ENCODE assay signal across 14 cellular contexts in genomic region chr4:88333741-88334405, GRCh38. TPM values are rescaled to one million over a fixed set of nuclear protein-coding genes. Genes with fewer than 3 reads are reported as not detected.
DNase-seq lines count a peak whose midpoint lies in the region; TF ChIP-seq lines count a peak whose summit lies in the region.
"Had no signal": no experiment of that assay in that cellular context is flagged by ENCODE, and none has a peak within 500 bp of the region (broad histone marks: within the 10 kb centered on the region; RNA-seq: fewer than 3 reads in every experiment).

No MANE protein-coding gene starts in this region.

- H3K9me3 ChIP-seq in neural progenitor cell (ENCODE audit: low read depth), result no peaks in the 10 kb centered on the region

- H3K79me2 ChIP-seq in neural progenitor cell (ENCODE audit: low read depth), result no peaks in the 10 kb centered on the region

- H3K36me3 ChIP-seq in neural progenitor cell, result no peaks in the 10 kb centered on the region

- H3K4me3 Mint-ChIP-seq in neural progenitor cell, result peak overlapping the region; percentile 1
- H3K4me3 Mint-ChIP-seq: activated B cell treated with CpG ODN at 0.5 μM for 24 hours; stimulated activated naive CD8-positive, alpha-beta T cell treated with anti-CD3 and anti-CD28 coated beads, Interleukin-15, amount 100 ng/mL, for 72 hours; T-cell had no signal

- no peak overlapping the region for H3K4me3 ChIP-seq in AG09309 (ENCODE audit: control insufficient read depth, low read depth, low read length)
- H3K4me3 ChIP-seq in choroid plexus epithelial cell (ENCODE audit: low read depth, low read length), result no peak overlapping the region
- H3K4me3 ChIP-seq in neural progenitor cell, result no peak overlapping the region

- peaks cover 9% of the 10 kb centered on the region for H3K27me3 Mint-ChIP-seq in neural progenitor cell (ENCODE audit: insufficient read depth, low read depth)
- H3K27me3 Mint-ChIP-seq: stimulated activated naive CD8-positive, alpha-beta T cell treated with anti-CD3 and anti-CD28 coated beads, Interleukin-15, amount 100 ng/mL, for 72 hours had no signal

- DNase-seq in AG09309 (ENCODE audit: low read depth) (peak; percentile 57), GM04504 (ENCODE audit: low read depth) (peak; percentile 41), choroid plexus epithelial cell (ENCODE audit: low read depth) (peak; percentile 36), neural progenitor cell (ENCODE audit: low spot score) (no peak), cerebellar nuclear complex (lab: John Stamatoyannopoulos, UW) (no peak), NCI-H146 treated with DMSO at 0.1 percent for 48 hours (lab: John Stamatoyannopoulos, UW; ENCODE audit: unreplicated experiment) (no peak), NCI-H2081 (lab: John Stamatoyannopoulos, UW) (no peak), pons (ENCODE audit: low spot score) (no peak)
- DNase-seq: activated B cell treated with CpG ODN at 0.5 μM for 24 hours; H7; NCI-H1436; NCI-H345; stimulated activated naive CD8-positive, alpha-beta T cell treated with anti-CD3 and anti-CD28 coated beads, Interleukin-15, amount 100 ng/mL, for 72 hours; T-cell had no signal

- no peaks in the 10 kb centered on the region for H3F3A ChIP-seq in neural progenitor cell (ENCODE audit: low read depth)

- H3K27ac Mint-ChIP-seq in neural progenitor cell, result no peak overlapping the region
- H3K27ac Mint-ChIP-seq: activated B cell treated with CpG ODN at 0.5 μM for 24 hours had no signal

- H3K36me3 Mint-ChIP-seq in neural progenitor cell, result no peaks in the 10 kb centered on the region
- H3K36me3 Mint-ChIP-seq: T-cell had no signal

- no peak for TF ChIP-seq CTCF in AG09309 (IDR thresholded peaks at IDR 0.05; ENCODE audit: control insufficient read depth, insufficient read depth, low read depth, low read length, missing control alignments)
- TF ChIP-seq CTCF in choroid plexus epithelial cell (conservative IDR thresholded peaks at IDR 0.05; ENCODE audit: low read depth, low read length), result no peak
- no peak for TF ChIP-seq CTCF in neural progenitor cell (IDR thresholded peaks at IDR 0.05)

- peaks cover 9% of the 10 kb centered on the region for H3K4me1 Mint-ChIP-seq in neural progenitor cell
- H3K4me1 Mint-ChIP-seq: activated B cell treated with CpG ODN at 0.5 μM for 24 hours had no signal

- no peak overlapping the region for H3K27ac ChIP-seq in neural progenitor cell

- H3K27me3 ChIP-seq in neural progenitor cell, result no peaks in the 10 kb centered on the region

- H2AFZ ChIP-seq in neural progenitor cell (replicated peaks), result no peak overlapping the region

- no peaks in the 10 kb centered on the region for H3K9me3 Mint-ChIP-seq in neural progenitor cell
- H3K9me3 Mint-ChIP-seq: activated B cell treated with CpG ODN at 0.5 μM for 24 hours; stimulated activated naive CD8-positive, alpha-beta T cell treated with anti-CD3 and anti-CD28 coated beads, Interleukin-15, amount 100 ng/mL, for 72 hours; T-cell had no signal

- H3K4me2 ChIP-seq in neural progenitor cell, result no peak overlapping the region

- no peak overlapping the region for H3K9ac ChIP-seq in neural progenitor cell

- H4K20me1 ChIP-seq in neural progenitor cell (ENCODE audit: low read depth), result no peaks in the 10 kb centered on the region

- H3K4me1 ChIP-seq in neural progenitor cell, result no peaks in the 10 kb centered on the region

RNA-seq across cellular contexts. Expression of gene HERC6, which starts 44.8 kb away (rescaled TPM):
- 0.24 and 0.28 TPM in 2 replicates for total RNA-seq in neural progenitor cell (ENCODE audit: low replicate concordance)

RNA-seq across cellular contexts. Expression of gene PPM1K, which starts 49.5 kb away (rescaled TPM):
- total RNA-seq in neural progenitor cell (ENCODE audit: low replicate concordance), result 6.4 and 7.3 TPM in 2 replicates

Comparison
In these comparisons a context has a peak if more than half of its experiments do, and no peak if none do; other contexts are left out.
1. DNase-seq: peak in AG09309 (single experiment), GM04504 (single experiment) and choroid plexus epithelial cell (single experiment); none in neural progenitor cell (single experiment), cerebellar nuclear complex (0 of 2), NCI-H146 treated with DMSO at 0.1 percent for 48 hours (single experiment), NCI-H2081 (0 of 2) and pons (single experiment).